Comparison of ENCODE assay signal across 28 cellular contexts in the genomic region with DNA sequence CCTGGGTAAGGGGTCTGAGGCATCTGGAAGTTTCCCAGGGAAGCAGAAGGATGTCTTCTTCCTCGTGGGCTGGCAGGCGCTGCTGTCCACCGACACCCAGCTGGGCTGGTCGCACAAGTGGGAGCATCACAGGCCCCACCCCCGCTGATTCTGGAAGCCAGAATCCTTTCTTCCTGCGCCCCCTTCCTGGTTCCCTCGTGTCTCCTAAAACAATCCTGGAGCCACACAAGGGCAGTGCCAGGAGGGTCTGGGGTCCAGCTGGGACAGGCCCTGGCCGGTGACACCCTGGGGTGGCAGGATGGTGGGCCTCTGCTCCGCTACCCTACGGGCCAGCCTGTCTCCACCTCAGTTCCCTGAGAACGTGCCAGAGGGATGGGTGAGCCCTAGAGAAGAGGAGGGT. TPM values are rescaled to one million over a fixed set of nuclear protein-coding genes. Genes with fewer than 3 reads are reported as not detected.
"Had no signal": no experiment of that assay in that cellular context is flagged by ENCODE, and none has a peak within 500 bp of the region (broad histone marks: within the 10 kb centered on the region; RNA-seq: fewer than 3 reads in every experiment).

No MANE protein-coding gene starts in this region.

- H3K27ac Mint-ChIP-seq: activated B cell treated with CpG ODN at 0.5 μM for 24 hours; activated CD4-positive, alpha-beta T cell treated with anti-CD3 and anti-CD28 coated beads, Interleukin-2, amount 10 ng/mL, durations not matched to agents 24 days and 14 days; activated naive CD4-positive, alpha-beta T cell treated with anti-CD3 and anti-CD28 coated beads for 36 hours; activated naive CD8-positive, alpha-beta T cell; activated T-helper 17 cell treated with anti-CD3 and anti-CD28 coated beads, Interleukin-2, amount 50 U/mL, for 72 hours had no signal

- DNase-seq: activated B cell treated with CpG ODN at 0.5 μM for 24 hours; activated CD4-positive, alpha-beta T cell treated with anti-CD3 and anti-CD28 coated beads for 1 hour; activated CD4-positive, alpha-beta T cell treated with anti-CD3 and anti-CD28 coated beads, Interleukin-2, amount 10 ng/mL, durations not matched to agents 24 days and 14 days; activated CD4-positive, alpha-beta T cell treated with anti-CD3 and anti-CD28 coated beads, Interleukin-2, amount 50 U/mL, for 48 hours; activated CD8-positive, alpha-beta memory T cell treated with anti-CD3 and anti-CD28 coated beads for 24 hours; activated gamma-delta T cell; activated naive CD4-positive, alpha-beta T cell treated with anti-CD3 and anti-CD28 coated beads for 36 hours; activated T-cell treated with anti-CD3 and anti-CD28 coated beads, Interleukin-2, amount 50 U/mL, for 48 hours; cerebellar nuclear complex; NCI-H1092; NCI-H1417; NCI-H1930; NCI-H2171; NCI-H2227 treated with DMSO at 0.1 percent for 48 hours; NCI-H526; NCI-H82; NK-92 treated with Interleukin-12 subunit alpha and Interleukin-12 subunit beta, amount 100 ng/mL, for 24 hours; Peyer's patch; SIG-M5; T-cell; T-helper 2 cell; T1000 had no signal

- H3K27me3 ChIP-seq: Peyer's patch had no signal

- H3K36me3 ChIP-seq: Peyer's patch had no signal

- H3K36me3 Mint-ChIP-seq: activated naive CD8-positive, alpha-beta T cell had no signal

- H3K9me3 ChIP-seq: Peyer's patch had no signal

- ATAC-seq: activated T-helper 17 cell treated with anti-CD3 and anti-CD28 coated beads, Interleukin-2, amount 50 U/mL, for 72 hours; T-cell had no signal

- H3K4me2 ChIP-seq: KMS-11 had no signal

- H3K9ac ChIP-seq: KMS-11 had no signal

- H3K4me3 Mint-ChIP-seq: activated CD4-positive, alpha-beta T cell treated with anti-CD3 and anti-CD28 coated beads, Interleukin-2, amount 10 ng/mL, durations not matched to agents 24 days and 14 days; activated naive CD4-positive, alpha-beta T cell treated with anti-CD3 and anti-CD28 coated beads for 36 hours; activated naive CD8-positive, alpha-beta T cell had no signal

- H3K27ac ChIP-seq: KMS-11 had no signal

- H3K9me3 Mint-ChIP-seq: activated B cell treated with CpG ODN at 0.5 μM for 24 hours; activated CD4-positive, alpha-beta T cell treated with anti-CD3 and anti-CD28 coated beads, Interleukin-2, amount 10 ng/mL, durations not matched to agents 24 days and 14 days; activated naive CD4-positive, alpha-beta T cell treated with anti-CD3 and anti-CD28 coated beads for 36 hours; activated T-helper 17 cell treated with anti-CD3 and anti-CD28 coated beads, Interleukin-2, amount 50 U/mL, for 72 hours; T-cell had no signal

- H3K27me3 Mint-ChIP-seq: activated B cell treated with CpG ODN at 0.5 μM for 24 hours; activated CD4-positive, alpha-beta T cell treated with anti-CD3 and anti-CD28 coated beads, Interleukin-2, amount 10 ng/mL, durations not matched to agents 24 days and 14 days; activated naive CD8-positive, alpha-beta T cell; activated T-helper 17 cell treated with anti-CD3 and anti-CD28 coated beads, Interleukin-2, amount 50 U/mL, for 72 hours; T-cell had no signal

- H3K4me3 ChIP-seq: Peyer's patch had no signal

RNA-seq across cellular contexts. Expression of gene LSP1, which starts 4.2 kb away (rescaled TPM):
- total RNA-seq: NCI-H460 had no signal

RNA-seq across cellular contexts. Expression of gene TNNI2, which starts 18.3 kb away (rescaled TPM):
- total RNA-seq: activated CD4-positive, alpha-beta T cell treated with anti-CD3 and anti-CD28 coated beads, Interleukin-2, amount 10 ng/mL, durations not matched to agents 24 days and 14 days; activated naive CD4-positive, alpha-beta T cell treated with anti-CD3 and anti-CD28 coated beads for 36 hours; activated T-helper 17 cell treated with anti-CD3 and anti-CD28 coated beads, Interleukin-2, amount 50 U/mL, for 72 hours; NCI-H460 had no signal

RNA-seq across cellular contexts. Expression of gene SYT8, which starts 22.3 kb away (rescaled TPM):
- total RNA-seq: activated B cell treated with CpG ODN at 0.5 μM for 24 hours; activated CD4-positive, alpha-beta T cell treated with anti-CD3 and anti-CD28 coated beads, Interleukin-2, amount 10 ng/mL, durations not matched to agents 24 days and 14 days; activated naive CD4-positive, alpha-beta T cell treated with anti-CD3 and anti-CD28 coated beads for 36 hours; activated T-helper 17 cell treated with anti-CD3 and anti-CD28 coated beads, Interleukin-2, amount 50 U/mL, for 72 hours; cardiac septum; NCI-H460; T-cell had no signal

RNA-seq across cellular contexts. Expression of gene PRR33, which starts 34.6 kb away (rescaled TPM):
- total RNA-seq: activated CD4-positive, alpha-beta T cell treated with anti-CD3 and anti-CD28 coated beads, Interleukin-2, amount 10 ng/mL, durations not matched to agents 24 days and 14 days; MCF 10A; NCI-H460; Peyer's patch had no signal
